7 cellular contexts compared by ENCODE assay signal in genomic region chr4:123564758-123565346, GRCh38.
DNase-seq lines count a peak whose midpoint lies in the region; ATAC-seq and TF ChIP-seq lines count a peak whose summit lies in the region.

No MANE protein-coding gene starts in this region.

- peaks cover 9% of the 10 kb centered on the region for H3K4me1 Mint-ChIP-seq in activated naive CD8-positive, alpha-beta T cell treated with anti-CD3 and anti-CD28 coated beads for 36 hours

- H3K9me3 Mint-ChIP-seq in activated naive CD8-positive, alpha-beta T cell treated with anti-CD3 and anti-CD28 coated beads for 36 hours: peaks cover 8% of the 10 kb centered on the region

- no peaks in the 10 kb centered on the region for H3K36me3 Mint-ChIP-seq in activated naive CD8-positive, alpha-beta T cell treated with anti-CD3 and anti-CD28 coated beads for 36 hours

- no peaks in the 10 kb centered on the region for H3K9me3 ChIP-seq in RWPE2 (ENCODE audit: severe bottlenecking)

- H3K4me3 ChIP-seq in H7 (ENCODE audit: insufficient read depth, low read depth, low read length) (no peak overlapping the region), RWPE2 (ENCODE audit: severe bottlenecking) (no peak overlapping the region)

- DNase-seq in H7: peak; percentile 75
- no peak for DNase-seq in RWPE2 (ENCODE audit: low spot score)
- DNase-seq in activated naive CD8-positive, alpha-beta T cell treated with anti-CD3 and anti-CD28 coated beads for 36 hours: peak; percentile 44
- peak; percentile 24 to 33 for DNase-seq in hippocampal formation (lab: John Stamatoyannopoulos, UW)
- DNase-seq in stimulated activated CD4-positive, alpha-beta T cell treated with anti-CD3 and anti-CD28 coated beads, Interleukin-2, amount 100 ng/mL, for 4 hours (ENCODE audit: low read depth): peak; percentile 24

- no peaks in the 10 kb centered on the region for H3K27me3 ChIP-seq in H7 (ENCODE audit: control insufficient read depth, insufficient read depth, low read length)
- no peaks in the 10 kb centered on the region for H3K27me3 ChIP-seq in RWPE2 (ENCODE audit: insufficient read depth, poor library complexity, severe bottlenecking)

- no peak overlapping the region for H3K27ac Mint-ChIP-seq in activated naive CD8-positive, alpha-beta T cell treated with anti-CD3 and anti-CD28 coated beads for 36 hours

- TF ChIP-seq CTCF in GM12873 (IDR thresholded peaks at IDR 0.05; ENCODE audit: insufficient read depth, low read depth, low read length, missing control alignments): peak; percentile 97
- peak; percentile 66 for TF ChIP-seq CTCF in LNCAP (IDR thresholded peaks at IDR 0.05)
- TF ChIP-seq CTCF in RWPE2 (IDR thresholded peaks at IDR 0.05; ENCODE audit: poor library complexity, severe bottlenecking): peak; percentile 85

- H3K4me1 ChIP-seq in RWPE2 (ENCODE audit: insufficient read depth, poor library complexity, severe bottlenecking): peaks cover 10% of the 10 kb centered on the region

- no peak overlapping the region for H3K4me3 Mint-ChIP-seq in activated naive CD8-positive, alpha-beta T cell treated with anti-CD3 and anti-CD28 coated beads for 36 hours

- peak; percentile 92 for ATAC-seq in RWPE2 (ENCODE audit: low read depth)

- H3K36me3 ChIP-seq in H7 (replicated peaks; ENCODE audit: control insufficient read depth, insufficient read depth, low read length) (no peaks in the 10 kb centered on the region), RWPE2 (ENCODE audit: low read depth) (no peaks in the 10 kb centered on the region)

- H3K27ac ChIP-seq in RWPE2 (ENCODE audit: poor library complexity, severe bottlenecking): no peak overlapping the region

- no peaks in the 10 kb centered on the region for H3K27me3 Mint-ChIP-seq in activated naive CD8-positive, alpha-beta T cell treated with anti-CD3 and anti-CD28 coated beads for 36 hours
